Comparison of ENCODE assay signal across 8 cellular contexts in genomic region chr2:118774458-118775133, GRCh38.
DNase-seq lines count a peak whose midpoint lies in the region; ATAC-seq and TF ChIP-seq lines count a peak whose summit lies in the region.

No MANE protein-coding gene starts in this region.

- H3K27ac ChIP-seq in breast epithelium, result no peak overlapping the region

- peak; percentile 67 for DNase-seq in NCI-H510A treated with DMSO at 0.1 percent for 48 hours (lab: John Stamatoyannopoulos, UW)
- no peak for DNase-seq in breast epithelium (ENCODE audit: low spot score in 2 of 2)
- peak; percentile 29 to 45 for DNase-seq in left colon
- DNase-seq in stimulated activated CD4-positive, alpha-beta T cell treated with anti-CD3 and anti-CD28 coated beads, Interleukin-4, amount 100 ng/mL, for 48 hours (ENCODE audit: low read depth in 2 of 2), result peak; percentile 14 to 28
- no peak for DNase-seq in activated gamma-delta T cell treated with Interleukin-2 at 50 U/mL for 16 hours
- DNase-seq in pons (ENCODE audit: low spot score), result no peak
- no peak for DNase-seq in DMS153 (lab: John Stamatoyannopoulos, UW)

- TF ChIP-seq CTCF in breast epithelium (IDR thresholded peaks at IDR 0.05), result no peak

- H3K27me3 ChIP-seq in breast epithelium, result peaks cover 0 to 12% of the 10 kb centered on the region in 2 donors

- H3K4me1 ChIP-seq in breast epithelium, result no peaks in the 10 kb centered on the region

- TF ChIP-seq POLR2A in breast epithelium (IDR thresholded peaks at IDR 0.05), result no peak

- no peaks in the 10 kb centered on the region for H3K36me3 ChIP-seq in breast epithelium

- ATAC-seq in GM19351 (IDR thresholded peaks at IDR 0.05; ENCODE audit: unreplicated experiment), result peak; percentile 70
- ATAC-seq in left colon, result peak; percentile 75

- intact Hi-C loops in breast epithelium (cut with DNase I; ENCODE audit: low total_unique reads), result no loop called here
- intact Hi-C loops in left colon (cut with DNase I, micrococcal nuclease), result no loop called here

- H3K4me3 ChIP-seq in breast epithelium, result peak overlapping the region; percentile 34 to 62 (median 49)

- H3K9me3 ChIP-seq in breast epithelium, result no peaks in the 10 kb centered on the region

Comparison
In these comparisons a context has a peak if more than half of its experiments do, and no peak if none do; other contexts are left out.
1. DNase-seq: peak in NCI-H510A treated with DMSO at 0.1 percent for 48 hours (single experiment), left colon (2 of 2) and stimulated activated CD4-positive, alpha-beta T cell treated with anti-CD3 and anti-CD28 coated beads, Interleukin-4, amount 100 ng/mL, for 48 hours (2 of 2); none in breast epithelium (0 of 2), activated gamma-delta T cell treated with Interleukin-2 at 50 U/mL for 16 hours (single experiment), pons (single experiment) and DMS153 (single experiment).